Comparison of ENCODE assay signal across 12 cellular contexts in genomic region chr5:32290922-32291321, GRCh38. TPM values are rescaled to one million over a fixed set of nuclear protein-coding genes. Genes with fewer than 3 reads are reported as not detected.
DNase-seq lines count a peak whose midpoint lies in the region; ATAC-seq, FAIRE-seq and TF ChIP-seq lines count a peak whose summit lies in the region.
"Had no signal": no experiment of that assay in that cellular context is flagged by ENCODE, and none has a peak within 500 bp of the region (broad histone marks: within the 10 kb centered on the region; RNA-seq: fewer than 3 reads in every experiment).

No MANE protein-coding gene starts in this region.

- intact Hi-C loops in pancreas (cut with DNase I), result no loop called here

- H3K9me3 ChIP-seq in pancreas, result no peaks in the 10 kb centered on the region
- H3K9me3 ChIP-seq: tibial artery had no signal

- peak; percentile 63 for ATAC-seq in HG02571 (IDR thresholded peaks at IDR 0.05; ENCODE audit: unreplicated experiment)
- peak; percentile 53 for ATAC-seq in HG03565 (IDR thresholded peaks at IDR 0.05; ENCODE audit: unreplicated experiment)
- peak in 3 of 4 donors; percentile 38 to 57 (median 48) for ATAC-seq in pancreas

- 79 to 81% methylated on average over 5 of the region's 5 CpGs for WGBS in pancreas, 2 donors

- H3K4me1 ChIP-seq in pancreas, result peaks cover 7 to 32% (median 13%) of the 10 kb centered on the region in 3 donors

- FAIRE-seq in pancreas (lab: Jason Lieb, UNC), result no peak

- H3K36me3 ChIP-seq in pancreas, result peaks cover 0 to 3% (median 0%) of the 10 kb centered on the region in 3 donors

- H3K4me3 ChIP-seq in pancreas, result no peak overlapping the region
- H3K4me3 ChIP-seq: tibial artery had no signal

- TF ChIP-seq CTCF in pancreas (IDR thresholded peaks at IDR 0.05), result no peak

- H3K27ac ChIP-seq in pancreas, result no peak overlapping the region
- H3K27ac ChIP-seq: 22Rv1, tibial artery had no signal

- peak; percentile 34 for DNase-seq in DMS 273 (lab: John Stamatoyannopoulos, UW; ENCODE audit: unreplicated experiment)
- no peak for DNase-seq in DMS 273 treated with DMSO at 0.1 percent for 48 hours (lab: John Stamatoyannopoulos, UW)
- DNase-seq in pancreas, result peak in 3 of 6 donors; percentile 35 to 44 (median 35)
- no peak for DNase-seq in stimulated activated CD4-positive, alpha-beta T cell treated with anti-CD3 and anti-CD28 coated beads, Interleukin-4, amount 100 ng/mL, for 24 hours
- DNase-seq in stimulated activated CD4-positive, alpha-beta T cell treated with anti-CD3 and anti-CD28 coated beads, Interleukin-4, amount 100 ng/mL, for 1 hour, result no peak
- DNase-seq in activated CD8-positive, alpha-beta memory T cell treated with anti-CD3 and anti-CD28 coated beads, Interleukin-2, amount 50 U/mL, for 48 hours, result no peak
- DNase-seq: activated T-cell treated with anti-CD3 and anti-CD28 coated beads, Interleukin-2, amount 50 U/mL, for 24 hours; CD4-positive, alpha-beta memory T cell; tibial artery had no signal

- H3K27me3 ChIP-seq in pancreas, result no peaks in the 10 kb centered on the region
- H3K27me3 ChIP-seq: tibial artery had no signal

RNA-seq across cellular contexts. Expression of gene MTMR12, which starts 21.8 kb away (rescaled TPM):
- total RNA-seq in pancreas, result 10 to 100 TPM; 20.3 to 32.3 (median 22.1) TPM
- polyA plus RNA-seq in pancreas, result 10 to 100 TPM in 1 of 2 donors, 1 to 10 TPM in 1; 9.7 to 16.2 TPM
